In the genomic region with DNA sequence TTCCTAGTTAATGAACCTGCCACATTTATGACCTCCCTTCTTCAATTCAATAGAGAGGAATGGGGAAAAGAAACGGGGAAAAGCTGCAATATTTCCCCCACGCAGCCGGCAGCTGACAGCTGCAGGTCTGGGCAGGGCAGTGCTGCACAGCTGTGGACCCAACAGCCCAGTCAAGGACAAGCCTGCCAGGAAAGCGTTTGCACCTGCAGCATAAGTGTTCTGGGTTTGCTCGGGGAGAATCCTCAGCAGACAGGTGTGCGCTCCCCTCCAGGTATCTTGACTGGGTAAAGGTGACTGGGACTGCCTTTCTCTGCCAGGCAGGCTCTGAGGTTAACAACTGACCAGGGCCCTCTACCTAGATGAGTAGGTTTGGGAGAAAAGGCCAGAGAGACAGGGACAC, we compare ENCODE assay signal across 18 cellular contexts.
A peak's percentile ranks its signal among the peaks of the same experiment; 100 is the strongest.
DNase-seq lines count a peak whose midpoint lies in the region.
"Had no signal": no experiment of that assay in that cellular context is flagged by ENCODE, and none has a peak within 500 bp of the region (broad histone marks: within the 10 kb centered on the region; RNA-seq: fewer than 3 reads in every experiment).

No MANE protein-coding gene starts in this region.

- peak in 2 of 3 experiments; percentile 4 to 68 for DNase-seq in NCI-H1417 (lab: John Stamatoyannopoulos, UW)
- DNase-seq in NCI-H1417 treated with DMSO at 0.1 percent for 48 hours (lab: John Stamatoyannopoulos, UW), result no peak
- DNase-seq in DMS79 (lab: John Stamatoyannopoulos, UW), result peak; percentile 76
- DNase-seq in NCI-H2107 (lab: John Stamatoyannopoulos, UW), result peak; percentile 9
- DNase-seq in SHP77 treated with DMSO at 0.1 percent for 48 hours (lab: John Stamatoyannopoulos, UW), result peak; percentile 43
- DNase-seq in cerebellar nuclear complex (lab: John Stamatoyannopoulos, UW), result no peak
- DNase-seq in HK-2 (ENCODE audit: unreplicated experiment), result no peak
- no peak for DNase-seq in activated CD4-positive, alpha-beta T cell treated with anti-CD3 and anti-CD28 coated beads for 48 hours
- DNase-seq: ACHN; C1 segment of cervical spinal cord; Calu3; CD8-positive, alpha-beta T cell; Karpas-422; MV-4-11; NCI-H146; NCI-H2171; NCI-H446; T-helper 9 cell had no signal

Comparison
In these comparisons a context has a peak if more than half of its experiments do, and no peak if none do; other contexts are left out.
1. DNase-seq: peak in NCI-H1417 (2 of 3), DMS79 (single experiment), NCI-H2107 (single experiment) and SHP77 treated with DMSO at 0.1 percent for 48 hours (single experiment); none in NCI-H1417 treated with DMSO at 0.1 percent for 48 hours (single experiment), cerebellar nuclear complex (0 of 2), HK-2 (single experiment) and activated CD4-positive, alpha-beta T cell treated with anti-CD3 and anti-CD28 coated beads for 48 hours (single experiment).